In genomic region chr17:78174870-78175642, GRCh38 we compare ENCODE assay signal across 2 cellular contexts.
TF ChIP-seq lines count a peak whose summit lies in the region.

No MANE protein-coding gene starts in this region.

TF ChIP-seq in IMR-90, 13 proteins besides CTCF, POLR2A, EP300 and RAD21:
- TF ChIP-seq NFE2L2 (IDR thresholded peaks at IDR 0.05; ENCODE audit: low read depth, low read length) (no peak), CEBPB (IDR thresholded peaks at IDR 0.05; ENCODE audit: low read depth, low read length) (no peak), RFX5 (IDR thresholded peaks at IDR 0.05; ENCODE audit: low read depth, low read length) (no peak), CHD1 (IDR thresholded peaks at IDR 0.05; ENCODE audit: low read depth, low read length) (no peak), MAFK (IDR thresholded peaks at IDR 0.05; ENCODE audit: low read depth, low read length) (no peak), SMC3 (IDR thresholded peaks at IDR 0.05; ENCODE audit: low read depth, low read length) (no peak), ELK1 (IDR thresholded peaks at IDR 0.05; ENCODE audit: borderline replicate concordance, low read depth, low read length) (no peak), MAZ (IDR thresholded peaks at IDR 0.05; ENCODE audit: borderline replicate concordance, low read depth, low read length) (no peak), FOS (IDR thresholded peaks at IDR 0.05; ENCODE audit: low read depth, low read length) (no peak), MXI1 (IDR thresholded peaks at IDR 0.05; ENCODE audit: borderline replicate concordance, low read depth, low read length) (no peak), BHLHE40 (IDR thresholded peaks at IDR 0.05; ENCODE audit: low read depth, low read length) (no peak), RCOR1 (IDR thresholded peaks at IDR 0.05; ENCODE audit: insufficient replicate concordance, low read length) (no peak), USF2 (IDR thresholded peaks at IDR 0.05; ENCODE audit: low read depth, low read length) (no peak)

TF ChIP-seq in K562, 482 proteins besides CTCF, POLR2A, EP300 and RAD21:
- 0 out of 2 replicates have a peak, but pooled peaks have one; percentile 26 for TF ChIP-seq ILF3 (IDR thresholded peaks at IDR 0.05; ENCODE audit: borderline replicate concordance)
- no peak for TF ChIP-seq PATZ1 (CRISPR knock-in tag; IDR thresholded peaks at IDR 0.05; ENCODE audit: borderline replicate concordance)
- 0 out of 2 replicates have a peak, but pooled peaks have one; percentile 34 for TF ChIP-seq FOXP4 (CRISPR knock-in tag; IDR thresholded peaks at IDR 0.05; ENCODE audit: borderline replicate concordance)
- no peak for TF ChIP-seq ZNF347 (CRISPR knock-in tag; IDR thresholded peaks at IDR 0.05; ENCODE audit: low read depth)
- TF ChIP-seq SRSF7 (optimal IDR thresholded peaks at IDR 0.05; ENCODE audit: low read depth, low read length), result no peak
- TF ChIP-seq RBM22 (IDR thresholded peaks at IDR 0.05; ENCODE audit: low read depth, low read length, poor library complexity, severe bottlenecking), result peak; percentile 85
- TF ChIP-seq FIP1L1 (IDR thresholded peaks at IDR 0.05; ENCODE audit: low read depth, low read length, poor library complexity, severe bottlenecking), result peak; percentile 18
- no peak for TF ChIP-seq RBM15 (IDR thresholded peaks at IDR 0.05; ENCODE audit: insufficient read depth, low read length)
- TF ChIP-seq TAF9B (IDR thresholded peaks at IDR 0.05; ENCODE audit: partially characterized antibody), result no peak
- no peak for TF ChIP-seq UBTF (IDR thresholded peaks at IDR 0.05; ENCODE audit: borderline replicate concordance in 1 of 2, low read depth in 2 of 2, low read length in 2 of 2)
- no peak for TF ChIP-seq ARNT (IDR thresholded peaks at IDR 0.05)
- TF ChIP-seq POLR2G (IDR thresholded peaks at IDR 0.05; ENCODE audit: low read depth, low read length), result peak; percentile 58
- TF ChIP-seq CREM (IDR thresholded peaks at IDR 0.05; ENCODE audit: low read depth), result no peak
- TF ChIP-seq ZBTB33 (CRISPR knock-in tag; IDR thresholded peaks at IDR 0.05), result peak; percentile 91
- TF ChIP-seq RBFOX2 (IDR thresholded peaks at IDR 0.05; ENCODE audit: low read depth, low read length), result peak; percentile 65
- TF ChIP-seq HMGN3 (IDR thresholded peaks at IDR 0.05; ENCODE audit: borderline replicate concordance, extremely low read depth, insufficient read length, low read depth, low read length), result peak; percentile 6
- TF ChIP-seq XRCC3 (IDR thresholded peaks at IDR 0.05), result no peak
TF ChIP-seq in K562: peak in this region for 8.
